In genomic region chr16:66054095-66054494, GRCh38 we compare ENCODE assay signal across 1 cellular context.
TF ChIP-seq lines count a peak whose summit lies in the region.

No MANE protein-coding gene starts in this region.

TF ChIP-seq in H1, 55 proteins besides CTCF, POLR2A, EP300 and RAD21:
- no peak for TF ChIP-seq HDAC2 (IDR thresholded peaks at IDR 0.05; ENCODE audit: borderline replicate concordance in 1 of 2, low read depth in 2 of 2, low read length in 2 of 2)
- TF ChIP-seq USF2 (IDR thresholded peaks at IDR 0.05; ENCODE audit: low read length) = no peak
- TF ChIP-seq ZNF274 (IDR thresholded peaks at IDR 0.05; ENCODE audit: borderline replicate concordance, extremely low read depth, low read length) = no peak
- no peak for TF ChIP-seq HDAC6 (IDR thresholded peaks at IDR 0.05; ENCODE audit: low read depth, low read length)
- no peak for TF ChIP-seq KDM5A (IDR thresholded peaks at IDR 0.05; ENCODE audit: low read length)
- TF ChIP-seq TAF1 (IDR thresholded peaks at IDR 0.05; ENCODE audit: low read depth, low read length) = no peak
- no peak for TF ChIP-seq BCL11A (IDR thresholded peaks at IDR 0.05; ENCODE audit: low read depth in 2 of 2, low read length in 2 of 2)
- no peak for TF ChIP-seq SP2 (IDR thresholded peaks at IDR 0.05; ENCODE audit: low read length)
- no peak for TF ChIP-seq CBX5 (IDR thresholded peaks at IDR 0.05; ENCODE audit: low read depth, low read length)
